In genomic region chr1:210464519-210465039, GRCh38 we compare ENCODE assay signal across 10 cellular contexts.
DNase-seq lines count a peak whose midpoint lies in the region; ATAC-seq and TF ChIP-seq lines count a peak whose summit lies in the region.
"Had no signal": no experiment of that assay in that cellular context is flagged by ENCODE, and none has a peak within 500 bp of the region (broad histone marks: within the 10 kb centered on the region; RNA-seq: fewer than 3 reads in every experiment).

No MANE protein-coding gene starts in this region.

- no peak overlapping the region for H3K4me3 ChIP-seq in LNCaP clone FGC (ENCODE audit: low read depth, low read length)
- H3K4me3 ChIP-seq: heart right ventricle had no signal

- no peaks in the 10 kb centered on the region for H3K9me3 Mint-ChIP-seq in activated T-cell treated with anti-CD3 and anti-CD28 coated beads, Interleukin-2, amount 50 U/mL, for 24 hours
- H3K9me3 Mint-ChIP-seq in activated naive CD8-positive, alpha-beta T cell treated with anti-CD3 and anti-CD28 coated beads for 36 hours, result no peaks in the 10 kb centered on the region
- H3K9me3 Mint-ChIP-seq in stimulated activated naive CD8-positive, alpha-beta T cell treated with anti-CD3 and anti-CD28 coated beads, Interleukin-15, amount 100 ng/mL, for 72 hours, result no peaks in the 10 kb centered on the region
- H3K9me3 Mint-ChIP-seq in naive thymus-derived CD8-positive, alpha-beta T cell, result no peaks in the 10 kb centered on the region

- ATAC-seq in stimulated activated naive CD8-positive, alpha-beta T cell treated with anti-CD3 and anti-CD28 coated beads, Interleukin-15, amount 100 ng/mL, for 72 hours, result peak; percentile 99
- ATAC-seq in HG03354 (IDR thresholded peaks at IDR 0.05; ENCODE audit: poor library complexity, severe bottlenecking, unreplicated experiment) (no peak), GM19395 (IDR thresholded peaks at IDR 0.05; ENCODE audit: unreplicated experiment) (no peak)
- ATAC-seq in naive thymus-derived CD8-positive, alpha-beta T cell, result no peak
- ATAC-seq: heart right ventricle had no signal

- H3K36me3 Mint-ChIP-seq in activated T-cell treated with anti-CD3 and anti-CD28 coated beads, Interleukin-2, amount 50 U/mL, for 24 hours (ENCODE audit: low read depth), result no peaks in the 10 kb centered on the region
- H3K36me3 Mint-ChIP-seq in activated naive CD8-positive, alpha-beta T cell treated with anti-CD3 and anti-CD28 coated beads for 36 hours, result no peaks in the 10 kb centered on the region
- H3K36me3 Mint-ChIP-seq in naive thymus-derived CD8-positive, alpha-beta T cell, result no peaks in the 10 kb centered on the region

- no peaks in the 10 kb centered on the region for H3K27me3 Mint-ChIP-seq in activated T-cell treated with anti-CD3 and anti-CD28 coated beads, Interleukin-2, amount 50 U/mL, for 24 hours
- H3K27me3 Mint-ChIP-seq in activated naive CD8-positive, alpha-beta T cell treated with anti-CD3 and anti-CD28 coated beads for 36 hours, result no peaks in the 10 kb centered on the region
- peaks cover 7% of the 10 kb centered on the region for H3K27me3 Mint-ChIP-seq in stimulated activated naive CD8-positive, alpha-beta T cell treated with anti-CD3 and anti-CD28 coated beads, Interleukin-15, amount 100 ng/mL, for 72 hours
- peaks cover 0 to 4% (median 0%) of the 10 kb centered on the region in 5 donors for H3K27me3 Mint-ChIP-seq in naive thymus-derived CD8-positive, alpha-beta T cell

- POLR2A ChIA-PET in naive thymus-derived CD8-positive, alpha-beta T cell (lab: Charles Lee), result no interaction called here

- H3K4me3 Mint-ChIP-seq in activated T-cell treated with anti-CD3 and anti-CD28 coated beads, Interleukin-2, amount 50 U/mL, for 24 hours, result no peak overlapping the region
- H3K4me3 Mint-ChIP-seq in activated naive CD8-positive, alpha-beta T cell treated with anti-CD3 and anti-CD28 coated beads for 36 hours, result no peak overlapping the region
- H3K4me3 Mint-ChIP-seq in stimulated activated naive CD8-positive, alpha-beta T cell treated with anti-CD3 and anti-CD28 coated beads, Interleukin-15, amount 100 ng/mL, for 72 hours, result peak overlapping the region in 1 of 2 donors; percentile 34
- H3K4me3 Mint-ChIP-seq in naive thymus-derived CD8-positive, alpha-beta T cell, result no peak overlapping the region

- H3K27ac Mint-ChIP-seq in activated T-cell treated with anti-CD3 and anti-CD28 coated beads, Interleukin-2, amount 50 U/mL, for 24 hours, result peak overlapping the region; percentile 22
- H3K27ac Mint-ChIP-seq in activated naive CD8-positive, alpha-beta T cell treated with anti-CD3 and anti-CD28 coated beads for 36 hours, result no peak overlapping the region
- H3K27ac Mint-ChIP-seq in stimulated activated naive CD8-positive, alpha-beta T cell treated with anti-CD3 and anti-CD28 coated beads, Interleukin-15, amount 100 ng/mL, for 72 hours, result peak overlapping the region; percentile 27 to 72
- no peak overlapping the region for H3K27ac Mint-ChIP-seq in naive thymus-derived CD8-positive, alpha-beta T cell

- peak; percentile 46 for DNase-seq in activated T-cell treated with anti-CD3 and anti-CD28 coated beads, Interleukin-2, amount 50 U/mL, for 24 hours
- DNase-seq in activated T-cell treated with anti-CD3 and anti-CD28 coated beads for 4 hours (no peak), LNCaP clone FGC (ENCODE audit: low read depth) (peak; percentile 39)
- DNase-seq in activated naive CD8-positive, alpha-beta T cell treated with anti-CD3 and anti-CD28 coated beads for 36 hours, result peak; percentile 8
- peak in 1 of 2 donors; percentile 25 for DNase-seq in stimulated activated naive CD8-positive, alpha-beta T cell treated with anti-CD3 and anti-CD28 coated beads, Interleukin-15, amount 100 ng/mL, for 72 hours
- DNase-seq in naive thymus-derived CD8-positive, alpha-beta T cell, result no peak
- DNase-seq: heart right ventricle, nucleus accumbens had no signal

- TF ChIP-seq CTCF in LNCaP clone FGC (IDR thresholded peaks at IDR 0.05; ENCODE audit: control insufficient read depth, extremely low read depth, insufficient read depth), result no peak

- H3K4me1 Mint-ChIP-seq in activated T-cell treated with anti-CD3 and anti-CD28 coated beads, Interleukin-2, amount 50 U/mL, for 24 hours (ENCODE audit: low read depth), result peaks cover 23% of the 10 kb centered on the region
- peaks cover 12% of the 10 kb centered on the region for H3K4me1 Mint-ChIP-seq in activated naive CD8-positive, alpha-beta T cell treated with anti-CD3 and anti-CD28 coated beads for 36 hours
- H3K4me1 Mint-ChIP-seq in stimulated activated naive CD8-positive, alpha-beta T cell treated with anti-CD3 and anti-CD28 coated beads, Interleukin-15, amount 100 ng/mL, for 72 hours, result peaks cover 14% of the 10 kb centered on the region
- H3K4me1 Mint-ChIP-seq in naive thymus-derived CD8-positive, alpha-beta T cell, result no peaks in the 10 kb centered on the region

Comparison
In these comparisons a context has a peak if more than half of its experiments do, and no peak if none do; other contexts are left out.
1. DNase-seq: peak in activated T-cell treated with anti-CD3 and anti-CD28 coated beads, Interleukin-2, amount 50 U/mL, for 24 hours (single experiment), LNCaP clone FGC (single experiment) and activated naive CD8-positive, alpha-beta T cell treated with anti-CD3 and anti-CD28 coated beads for 36 hours (single experiment); none in activated T-cell treated with anti-CD3 and anti-CD28 coated beads for 4 hours (single experiment) and naive thymus-derived CD8-positive, alpha-beta T cell (0 of 10).
2. H3K27ac Mint-ChIP-seq: peak in activated T-cell treated with anti-CD3 and anti-CD28 coated beads, Interleukin-2, amount 50 U/mL, for 24 hours (single experiment) and stimulated activated naive CD8-positive, alpha-beta T cell treated with anti-CD3 and anti-CD28 coated beads, Interleukin-15, amount 100 ng/mL, for 72 hours (2 of 2); none in activated naive CD8-positive, alpha-beta T cell treated with anti-CD3 and anti-CD28 coated beads for 36 hours (single experiment) and naive thymus-derived CD8-positive, alpha-beta T cell (0 of 10).